Comparison of ENCODE assay signal across 22 cellular contexts in the genomic region with DNA sequence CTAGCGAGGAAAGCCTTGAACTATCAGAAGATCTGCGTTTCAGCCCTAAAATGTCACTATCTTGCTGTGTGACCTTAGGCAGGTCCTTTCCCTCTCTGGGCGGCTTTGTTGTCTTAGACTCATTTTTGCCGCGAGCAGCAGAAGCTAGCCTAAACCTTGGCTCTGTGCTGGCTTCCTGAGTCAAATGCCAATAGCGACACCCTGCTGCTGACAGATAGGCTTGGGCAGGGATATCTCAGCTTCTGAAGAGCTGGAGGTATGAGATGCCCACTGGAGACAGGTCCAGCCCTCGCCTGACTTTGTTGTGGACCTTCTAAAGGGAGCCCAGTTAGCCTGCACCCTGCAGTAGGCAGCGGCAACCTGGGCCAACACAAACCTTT. TPM values are rescaled to one million over a fixed set of nuclear protein-coding genes. Genes with fewer than 3 reads are reported as not detected.
DNase-seq lines count a peak whose midpoint lies in the region; ATAC-seq and TF ChIP-seq lines count a peak whose summit lies in the region.
"Had no signal": no experiment of that assay in that cellular context is flagged by ENCODE, and none has a peak within 500 bp of the region (broad histone marks: within the 10 kb centered on the region; RNA-seq: fewer than 3 reads in every experiment).

No MANE protein-coding gene starts in this region.

- H3K36me3 ChIP-seq in hepatocyte (replicated peaks; ENCODE audit: insufficient read depth, low read depth) (no peaks in the 10 kb centered on the region), ovary (no peaks in the 10 kb centered on the region), upper lobe of right lung (no peaks in the 10 kb centered on the region)

- TF ChIP-seq EP300 in ovary (IDR thresholded peaks at IDR 0.05): no peak

- peaks cover 29% of the 10 kb centered on the region for H3K27me3 Mint-ChIP-seq in activated naive CD8-positive, alpha-beta T cell treated with anti-CD3 and anti-CD28 coated beads, Interleukin-2, amount 50 U/mL, for 24 hours
- peaks cover 41% of the 10 kb centered on the region for H3K27me3 Mint-ChIP-seq in activated naive CD8-positive, alpha-beta T cell treated with anti-CD3 and anti-CD28 coated beads for 36 hours

- H3K27me3 ChIP-seq in hepatocyte (peaks cover 38% of the 10 kb centered on the region), ovary (no peaks in the 10 kb centered on the region), upper lobe of right lung (peaks cover 12% of the 10 kb centered on the region)

- H3K4me1 Mint-ChIP-seq in activated naive CD8-positive, alpha-beta T cell treated with anti-CD3 and anti-CD28 coated beads, Interleukin-2, amount 50 U/mL, for 24 hours: no peaks in the 10 kb centered on the region
- H3K4me1 Mint-ChIP-seq in activated naive CD8-positive, alpha-beta T cell treated with anti-CD3 and anti-CD28 coated beads for 36 hours: no peaks in the 10 kb centered on the region
- H3K4me1 Mint-ChIP-seq: stimulated activated naive CD8-positive, alpha-beta T cell treated with anti-CD3 and anti-CD28 coated beads, Interleukin-15, amount 100 ng/mL, for 72 hours; T-helper 17 cell had no signal

- no peaks in the 10 kb centered on the region for H4K20me1 ChIP-seq in hepatocyte (ENCODE audit: insufficient read depth, poor library complexity, severe bottlenecking)

- no peaks in the 10 kb centered on the region for H3K79me2 ChIP-seq in hepatocyte

- H3K27ac ChIP-seq in hepatocyte (no peak overlapping the region), ovary (no peak overlapping the region), upper lobe of right lung (no peak overlapping the region)
- H3K27ac ChIP-seq: VCaP had no signal

- H3K36me3 Mint-ChIP-seq in activated naive CD8-positive, alpha-beta T cell treated with anti-CD3 and anti-CD28 coated beads, Interleukin-2, amount 50 U/mL, for 24 hours (ENCODE audit: low read depth): no peaks in the 10 kb centered on the region
- no peaks in the 10 kb centered on the region for H3K36me3 Mint-ChIP-seq in activated naive CD8-positive, alpha-beta T cell treated with anti-CD3 and anti-CD28 coated beads for 36 hours

- no peak for TF ChIP-seq POLR2A in ovary (IDR thresholded peaks at IDR 0.05)

- H3K4me2 ChIP-seq in hepatocyte: peak overlapping the region; percentile 95

- H3K4me1 ChIP-seq in hepatocyte (ENCODE audit: insufficient read depth): peaks cover 22% of the 10 kb centered on the region
- peaks cover 2% of the 10 kb centered on the region for H3K4me1 ChIP-seq in ovary (ENCODE audit: insufficient read depth)
- no peaks in the 10 kb centered on the region for H3K4me1 ChIP-seq in upper lobe of right lung

- no peak overlapping the region for H2AFZ ChIP-seq in hepatocyte

- no peaks in the 10 kb centered on the region for H3K9me2 ChIP-seq in hepatocyte (replicated peaks; ENCODE audit: insufficient read depth)

- 85% methylated on average over 8 of the region's 8 CpGs for WGBS in hepatocyte (ENCODE audit: low lambda C conversion rate, missing lambda C conversion rate)
- WGBS in ovary, 3 donors: 79 to 88% (median 81%) methylated on average over 8 of the region's 8 CpGs

- DNase-seq in activated naive CD8-positive, alpha-beta T cell treated with anti-CD3 and anti-CD28 coated beads, Interleukin-2, amount 50 U/mL, for 24 hours: no peak
- DNase-seq in activated naive CD8-positive, alpha-beta T cell treated with anti-CD3 and anti-CD28 coated beads for 36 hours: no peak
- no peak for DNase-seq in hepatocyte (ENCODE audit: low spot score)
- DNase-seq in ovary: no peak
- DNase-seq in upper lobe of right lung: no peak
- DNase-seq in activated CD4-positive, alpha-beta T cell treated with anti-CD3 and anti-CD28 coated beads, Interleukin-2, amount 50 U/mL, for 4 hours: no peak
- DNase-seq: 8988T; activated CD8-positive, alpha-beta T cell treated with anti-CD3 and anti-CD28 coated beads for 36 hours; Calu3; cerebellar nuclear complex; effector memory CD8-positive, alpha-beta T cell; NCI-H1105 treated with DMSO at 0.1 percent for 48 hours; NCI-H2107; SIG-M5; stimulated activated CD4-positive, alpha-beta T cell treated with anti-CD3 and anti-CD28 coated beads, Interleukin-1b, Interleukin-23, amount 100 ng/mL, for 48 hours; stimulated activated naive CD8-positive, alpha-beta T cell treated with anti-CD3 and anti-CD28 coated beads, Interleukin-15, amount 100 ng/mL, for 72 hours; T-helper 17 cell had no signal

- peaks cover 5% of the 10 kb centered on the region for H3K9me3 Mint-ChIP-seq in activated naive CD8-positive, alpha-beta T cell treated with anti-CD3 and anti-CD28 coated beads, Interleukin-2, amount 50 U/mL, for 24 hours
- H3K9me3 Mint-ChIP-seq in activated naive CD8-positive, alpha-beta T cell treated with anti-CD3 and anti-CD28 coated beads for 36 hours: no peaks in the 10 kb centered on the region
- H3K9me3 Mint-ChIP-seq: activated CD8-positive, alpha-beta T cell treated with anti-CD3 and anti-CD28 coated beads for 36 hours; activated T-helper 1 cell treated with anti-CD3 and anti-CD28 coated beads, Interleukin-12 subunit alpha, Interleukin-12 subunit beta, Interleukin-2, Interleukin-4 antibody, amounts not matched to agents 30 ng/mL and 10 ng/mL and 1 ng/mL, durations not matched to agents 14 hours and 24 hours and 36 hours; stimulated activated naive CD8-positive, alpha-beta T cell treated with anti-CD3 and anti-CD28 coated beads, Interleukin-15, amount 100 ng/mL, for 72 hours had no signal

- ATAC-seq in activated naive CD8-positive, alpha-beta T cell treated with anti-CD3 and anti-CD28 coated beads, Interleukin-2, amount 50 U/mL, for 24 hours: peak; percentile 27
- ATAC-seq in upper lobe of right lung (no peak), GM18502 (IDR thresholded peaks at IDR 0.05; ENCODE audit: poor library complexity, unreplicated experiment) (no peak), GM21786 (IDR thresholded peaks at IDR 0.05; ENCODE audit: unreplicated experiment) (no peak)
- ATAC-seq: activated CD8-positive, alpha-beta T cell treated with anti-CD3 and anti-CD28 coated beads for 36 hours; effector memory CD8-positive, alpha-beta T cell; stimulated activated naive CD8-positive, alpha-beta T cell treated with anti-CD3 and anti-CD28 coated beads, Interleukin-15, amount 100 ng/mL, for 72 hours; T-helper 17 cell had no signal

- TF ChIP-seq CTCF in hepatocyte (IDR thresholded peaks at IDR 0.05; ENCODE audit: poor library complexity) (no peak), ovary (IDR thresholded peaks at IDR 0.05) (no peak), upper lobe of right lung (IDR thresholded peaks at IDR 0.05) (no peak)

- no peak overlapping the region for H3K4me3 ChIP-seq in hepatocyte
- H3K4me3 ChIP-seq in ovary: peak overlapping the region; percentile 66
- peak overlapping the region; percentile 52 for H3K4me3 ChIP-seq in upper lobe of right lung

- no peak overlapping the region for H3K4me3 Mint-ChIP-seq in activated naive CD8-positive, alpha-beta T cell treated with anti-CD3 and anti-CD28 coated beads, Interleukin-2, amount 50 U/mL, for 24 hours
- no peak overlapping the region for H3K4me3 Mint-ChIP-seq in activated naive CD8-positive, alpha-beta T cell treated with anti-CD3 and anti-CD28 coated beads for 36 hours
- H3K4me3 Mint-ChIP-seq: activated CD8-positive, alpha-beta T cell treated with anti-CD3 and anti-CD28 coated beads for 36 hours; activated T-helper 1 cell treated with anti-CD3 and anti-CD28 coated beads, Interleukin-12 subunit alpha, Interleukin-12 subunit beta, Interleukin-2, Interleukin-4 antibody, amounts not matched to agents 30 ng/mL and 10 ng/mL and 1 ng/mL, durations not matched to agents 14 hours and 24 hours and 36 hours; effector memory CD8-positive, alpha-beta T cell; stimulated activated naive CD8-positive, alpha-beta T cell treated with anti-CD3 and anti-CD28 coated beads, Interleukin-15, amount 100 ng/mL, for 72 hours; T-helper 17 cell had no signal

- H3K9me3 ChIP-seq in hepatocyte (ENCODE audit: low read depth) (no peaks in the 10 kb centered on the region), ovary (no peaks in the 10 kb centered on the region), upper lobe of right lung (no peaks in the 10 kb centered on the region)

- no peak overlapping the region for H3K27ac Mint-ChIP-seq in activated naive CD8-positive, alpha-beta T cell treated with anti-CD3 and anti-CD28 coated beads, Interleukin-2, amount 50 U/mL, for 24 hours
- H3K27ac Mint-ChIP-seq in activated naive CD8-positive, alpha-beta T cell treated with anti-CD3 and anti-CD28 coated beads for 36 hours: no peak overlapping the region
- H3K27ac Mint-ChIP-seq: activated CD8-positive, alpha-beta T cell treated with anti-CD3 and anti-CD28 coated beads for 36 hours; activated T-helper 1 cell treated with anti-CD3 and anti-CD28 coated beads, Interleukin-12 subunit alpha, Interleukin-12 subunit beta, Interleukin-2, Interleukin-4 antibody, amounts not matched to agents 30 ng/mL and 10 ng/mL and 1 ng/mL, durations not matched to agents 14 hours and 24 hours and 36 hours; effector memory CD8-positive, alpha-beta T cell; stimulated activated naive CD8-positive, alpha-beta T cell treated with anti-CD3 and anti-CD28 coated beads, Interleukin-15, amount 100 ng/mL, for 72 hours; T-helper 17 cell had no signal

- intact Hi-C loops in ovary (cut with DNase I) (no loop called here), upper lobe of right lung (cut with DNase I) (no loop called here)

RNA-seq across cellular contexts. Expression of gene ADAMTSL3, which starts 1.3 kb away (rescaled TPM):
- total RNA-seq in activated naive CD8-positive, alpha-beta T cell treated with anti-CD3 and anti-CD28 coated beads for 36 hours: not detected
- total RNA-seq in hepatocyte: 5.0 and 6.2 TPM in 2 replicates
- polyA plus RNA-seq in hepatocyte: 5.2 TPM in 2 replicates
- 1 to 10 TPM; 1.4 to 7.6 (median 3.7) TPM for total RNA-seq in ovary
- 1 to 10 TPM in 1 of 2 donors, under 1 TPM in 1; 0.96 to 9.0 TPM for polyA plus RNA-seq in ovary
- total RNA-seq in upper lobe of right lung: 26.2 TPM
- total RNA-seq: activated CD8-positive, alpha-beta T cell treated with anti-CD3 and anti-CD28 coated beads for 36 hours; activated T-helper 1 cell treated with anti-CD3 and anti-CD28 coated beads, Interleukin-12 subunit alpha, Interleukin-12 subunit beta, Interleukin-2, Interleukin-4 antibody, amounts not matched to agents 30 ng/mL and 10 ng/mL and 1 ng/mL, durations not matched to agents 14 hours and 24 hours and 36 hours; T-helper 17 cell had no signal
- polyA plus RNA-seq: BJ had no signal
